ENCODE assay signal across 9 cellular contexts in genomic region chr22:39178206-39179111, GRCh38. TPM values are rescaled to one million over a fixed set of nuclear protein-coding genes. Genes with fewer than 3 reads are reported as not detected.
A peak's percentile ranks its signal among the peaks of the same experiment; 100 is the strongest.
DNase-seq lines count a peak whose midpoint lies in the region; ATAC-seq and TF ChIP-seq lines count a peak whose summit lies in the region.
"Had no signal": no experiment of that assay in that cellular context is flagged by ENCODE, and none has a peak within 500 bp of the region (broad histone marks: within the 10 kb centered on the region; RNA-seq: fewer than 3 reads in every experiment).

No MANE protein-coding gene starts in this region.

- H3K36me3 ChIP-seq in mesendoderm (ENCODE audit: control insufficient read depth, insufficient read depth, low read length) (no peaks in the 10 kb centered on the region), upper lobe of right lung (no peaks in the 10 kb centered on the region)

- intact Hi-C loops in upper lobe of right lung (cut with DNase I): no loop called here

- peak overlapping the region; percentile 34 for H3K56ac ChIP-seq in mesendoderm (ENCODE audit: low read length)

- H3K9ac ChIP-seq in mesendoderm (ENCODE audit: low read length): no peak overlapping the region

- H4K8ac ChIP-seq in mesendoderm (ENCODE audit: low read depth, low read length): no peak overlapping the region

- H2BK120ac ChIP-seq in mesendoderm (ENCODE audit: low read depth, low read length): no peak overlapping the region

- DNase-seq in activated effector memory CD4-positive, alpha-beta T cell treated with anti-CD3 and anti-CD28 coated beads, Interleukin-2, amount 50 U/mL, for 16 hours: peak; percentile 34
- no peak for DNase-seq in activated effector memory CD4-positive, alpha-beta T cell treated with Interleukin-2 at 50 U/mL for 16 hours
- peak; percentile 71 for DNase-seq in choroid plexus epithelial cell (ENCODE audit: low read depth)
- no peak for DNase-seq in mesendoderm
- no peak for DNase-seq in upper lobe of right lung
- no peak for DNase-seq in midbrain (lab: John Stamatoyannopoulos, UW)
- no peak for DNase-seq in caudate nucleus (lab: John Stamatoyannopoulos, UW)
- no peak for DNase-seq in NCI-H510A (lab: John Stamatoyannopoulos, UW)
- DNase-seq: activated CD4-positive, CD25-positive, alpha-beta regulatory T cell had no signal

- no peak for ATAC-seq in upper lobe of right lung

- H3K4me3 ChIP-seq in choroid plexus epithelial cell (ENCODE audit: low read depth, low read length) (no peak overlapping the region), mesendoderm (ENCODE audit: low read length) (no peak overlapping the region), upper lobe of right lung (no peak overlapping the region)

- H3K79me1 ChIP-seq in mesendoderm (ENCODE audit: low read length): no peaks in the 10 kb centered on the region

- no peaks in the 10 kb centered on the region for H3K79me2 ChIP-seq in mesendoderm (ENCODE audit: control insufficient read depth, insufficient read depth, low read length)

- no peak overlapping the region for H3K4me2 ChIP-seq in mesendoderm (ENCODE audit: low read length)

- no peak overlapping the region for H2AK5ac ChIP-seq in mesendoderm (ENCODE audit: low read length)

- H2BK5ac ChIP-seq in mesendoderm (ENCODE audit: low read length): no peak overlapping the region

- no peak for TF ChIP-seq CTCF in choroid plexus epithelial cell (conservative IDR thresholded peaks at IDR 0.05; ENCODE audit: low read depth, low read length)
- no peak for TF ChIP-seq CTCF in upper lobe of right lung (IDR thresholded peaks at IDR 0.05)

- H3K27me3 ChIP-seq in mesendoderm (ENCODE audit: insufficient read depth, low read length, poor library complexity) (no peaks in the 10 kb centered on the region), upper lobe of right lung (no peaks in the 10 kb centered on the region)

- H4K5ac ChIP-seq in mesendoderm (ENCODE audit: low read length): no peak overlapping the region

- WGBS in mesendoderm (ENCODE audit: extremely low coverage, insufficient coverage, low lambda C conversion rate): no CpG with 5 or more reads among the region's 19 CpGs

- H3K27ac ChIP-seq in mesendoderm (ENCODE audit: low read depth, low read length) (no peak overlapping the region), upper lobe of right lung (peak overlapping the region; percentile 92), caudate nucleus (ENCODE audit: low read depth, low read length) (no peak overlapping the region)

- H3K23ac ChIP-seq in mesendoderm (ENCODE audit: low read length): no peak overlapping the region

- H3K4me1 ChIP-seq in mesendoderm (ENCODE audit: control insufficient read depth, low read depth, low read length): peaks cover 17% of the 10 kb centered on the region
- peaks cover 41% of the 10 kb centered on the region for H3K4me1 ChIP-seq in upper lobe of right lung

- no peak overlapping the region for H3K18ac ChIP-seq in mesendoderm (ENCODE audit: low read length)

- H2BK15ac ChIP-seq in mesendoderm (replicated peaks; ENCODE audit: low read depth): no peak overlapping the region

- no peaks in the 10 kb centered on the region for H3K9me3 ChIP-seq in upper lobe of right lung

- H3K4ac ChIP-seq in mesendoderm (ENCODE audit: low read depth, low read length): no peak overlapping the region

RNA-seq across cellular contexts. Expression of gene CBX7, which starts 26.0 kb away (rescaled TPM):
- polyA plus RNA-seq in mesendoderm (2013, experiment 1 of 2): 1.5 TPM
- polyA plus RNA-seq in mesendoderm (2013, experiment 2 of 2): 1.3 TPM
- 62.7 TPM for total RNA-seq in upper lobe of right lung

Comparison
In these comparisons a context has a peak if more than half of its experiments do, and no peak if none do; other contexts are left out.
1. DNase-seq: peak in activated effector memory CD4-positive, alpha-beta T cell treated with anti-CD3 and anti-CD28 coated beads, Interleukin-2, amount 50 U/mL, for 16 hours (single experiment) and choroid plexus epithelial cell (single experiment); none in activated effector memory CD4-positive, alpha-beta T cell treated with Interleukin-2 at 50 U/mL for 16 hours (single experiment), mesendoderm (single experiment), upper lobe of right lung (single experiment), midbrain (single experiment), caudate nucleus (0 of 61) and NCI-H510A (single experiment).